Comparison of ENCODE assay signal across 1 cellular context in genomic region chr7:129958643-129959479, GRCh38.
TF ChIP-seq lines count a peak whose summit lies in the region.

No MANE protein-coding gene starts in this region.

TF ChIP-seq in GM12878, 131 proteins besides CTCF, POLR2A, EP300 and RAD21 (continued from another document):
- TF ChIP-seq REST (IDR thresholded peaks at IDR 0.05; ENCODE audit: low read depth, low read length) (no peak), SKIL (IDR thresholded peaks at IDR 0.05; ENCODE audit: low read depth, poor library complexity, severe bottlenecking) (no peak), BMI1 (IDR thresholded peaks at IDR 0.05; ENCODE audit: borderline replicate concordance) (no peak), CBX3 (IDR thresholded peaks at IDR 0.05; ENCODE audit: borderline replicate concordance, low read depth) (no peak), USF1 (IDR thresholded peaks at IDR 0.05; ENCODE audit: borderline replicate concordance, extremely low read length, insufficient read depth, low read depth, low read length) (no peak), ZBTB4 (CRISPR knock-in tag; IDR thresholded peaks at IDR 0.05) (no peak), RUNX3 (IDR thresholded peaks at IDR 0.05; ENCODE audit: low read length) (no peak), SMAD1 (IDR thresholded peaks at IDR 0.05; ENCODE audit: low read depth, partially characterized antibody) (no peak), HDGF (IDR thresholded peaks at IDR 0.05) (no peak)
